Comparison of ENCODE assay signal across 11 cellular contexts in genomic region chr15:58441376-58442070, GRCh38. TPM values are rescaled to one million over a fixed set of nuclear protein-coding genes. Genes with fewer than 3 reads are reported as not detected.
DNase-seq lines count a peak whose midpoint lies in the region; ATAC-seq, FAIRE-seq and TF ChIP-seq lines count a peak whose summit lies in the region.
"Had no signal": no experiment of that assay in that cellular context is flagged by ENCODE, and none has a peak within 500 bp of the region (broad histone marks: within the 10 kb centered on the region; RNA-seq: fewer than 3 reads in every experiment).

No MANE protein-coding gene starts in this region.

- H3K9me3 ChIP-seq in MG63 (no peaks in the 10 kb centered on the region), endothelial cell of umbilical vein (replicated peaks; ENCODE audit: control insufficient read depth, insufficient read depth, low read length) (no peaks in the 10 kb centered on the region)

- H3K36me3 ChIP-seq in MG63 (no peaks in the 10 kb centered on the region), endothelial cell of umbilical vein (ENCODE audit: control insufficient read depth in 2 of 2, extremely low read depth in 1 of 2, insufficient read depth in 2 of 2, low read length in 2 of 2) (no peaks in the 10 kb centered on the region)

- TF ChIP-seq CTCF in AG10803 (conservative IDR thresholded peaks at IDR 0.05; ENCODE audit: low read length) (no peak), endothelial cell of umbilical vein (IDR thresholded peaks at IDR 0.05; ENCODE audit: extremely low read depth in 1 of 2, insufficient read depth in 1 of 2, low read depth in 1 of 2, low read length in 2 of 2) (no peak), nephron progenitor cell (IDR thresholded peaks at IDR 0.05) (no peak)

- H3K4me1 Mint-ChIP-seq in nephron progenitor cell = peaks cover 53% of the 10 kb centered on the region

- no TSS peak for BruUV-seq in endothelial cell of umbilical vein (replicated peaks; lab: Mats Ljungman, UMichigan)

- no peak overlapping the region for H3K4me3 ChIP-seq in AG10803 (ENCODE audit: low read length)
- H3K4me3 ChIP-seq in MG63 = no peak overlapping the region
- no peak overlapping the region for H3K4me3 ChIP-seq in endothelial cell of umbilical vein (replicated peaks in 1 of 3; ENCODE audit: insufficient read depth in 1 of 3, low read depth in 1 of 3, low read length in 3 of 3)

- H3K4me1 ChIP-seq in endothelial cell of umbilical vein (ENCODE audit: control insufficient read depth, extremely low read depth, insufficient read depth, low read length) = peaks cover 32% of the 10 kb centered on the region
- H3K4me1 ChIP-seq: parathyroid adenoma had no signal

- H3K9me3 Mint-ChIP-seq in nephron progenitor cell = no peaks in the 10 kb centered on the region
- H3K9me3 Mint-ChIP-seq: endodermal cell had no signal

- CTCF ChIA-PET in endothelial cell of umbilical vein (lab: Charles Lee) = interaction anchor here (0.8 to 1.1 kb wide), 2 partner anchors 16 to 29 kb away, joined by 3 read pairs; no protein-coding TSS in a partner anchor

- H3K36me3 Mint-ChIP-seq in nephron progenitor cell (ENCODE audit: low read depth) = no peaks in the 10 kb centered on the region

- H3K9me1 ChIP-seq in endothelial cell of umbilical vein (replicated peaks; ENCODE audit: control insufficient read depth, extremely low read depth, insufficient read depth, low read length) = no peaks in the 10 kb centered on the region

- H3K27ac Mint-ChIP-seq in nephron progenitor cell = peak overlapping the region; percentile 50
- H3K27ac Mint-ChIP-seq: endodermal cell had no signal

- H3K4me3 Mint-ChIP-seq in nephron progenitor cell = no peak overlapping the region
- H3K4me3 Mint-ChIP-seq: endodermal cell had no signal

- FAIRE-seq in endothelial cell of umbilical vein (lab: Jason Lieb, UNC) = peak; percentile 65

- dilution Hi-C loops in endothelial cell of umbilical vein (cut with MboI; ENCODE audit: extremely low pct_ligation_motif_present, low sequenced_read_pairs) = no loop called here

- POLR2A ChIA-PET in endothelial cell of umbilical vein (lab: Charles Lee) = interaction anchor here (0.6 kb wide), 1 partner anchor 22 kb away, joined by 4 read pairs; no protein-coding TSS in a partner anchor

- peak overlapping the region; percentile 82 for H3K27ac ChIP-seq in endothelial cell of umbilical vein (ENCODE audit: insufficient read depth, low read depth, low read length)
- H3K27ac ChIP-seq: parathyroid adenoma had no signal

- H2AFZ ChIP-seq in endothelial cell of umbilical vein (ENCODE audit: low read depth, low read length) = peak overlapping the region; percentile 67
- H2AFZ ChIP-seq: parathyroid adenoma had no signal

- no peaks in the 10 kb centered on the region for H3K27me3 ChIP-seq in MG63
- no peaks in the 10 kb centered on the region for H3K27me3 ChIP-seq in endothelial cell of umbilical vein (ENCODE audit: control insufficient read depth in 2 of 2, insufficient read depth in 2 of 2, low read length in 2 of 2)

- peak; percentile 91 for DNase-seq in AG10803 (ENCODE audit: low read depth)
- DNase-seq in MG63 = peak; percentile 22
- peak; percentile 50 for DNase-seq in endothelial cell of umbilical vein (ENCODE audit: low read depth, low spot score)
- DNase-seq in nephron progenitor cell = no peak
- DNase-seq in NCI-H2227 (lab: John Stamatoyannopoulos, UW; ENCODE audit: unreplicated experiment) = no peak
- no peak for DNase-seq in KG1 (lab: John Stamatoyannopoulos, UW)
- DNase-seq: stimulated activated naive CD4-positive, alpha-beta T cell had no signal

- no peaks in the 10 kb centered on the region for H3K79me2 ChIP-seq in endothelial cell of umbilical vein (ENCODE audit: control insufficient read depth, insufficient read depth, low read length)
- H3K79me2 ChIP-seq: parathyroid adenoma had no signal

- TF ChIP-seq POLR2A in endothelial cell of umbilical vein (IDR thresholded peaks at IDR 0.05; ENCODE audit: low read depth, low read length) = no peak

- no peaks in the 10 kb centered on the region for H4K20me1 ChIP-seq in endothelial cell of umbilical vein (replicated peaks; ENCODE audit: control insufficient read depth, extremely low read depth, insufficient read depth, low read length)

- H3K9ac ChIP-seq in endothelial cell of umbilical vein (replicated peaks; ENCODE audit: extremely low read depth, insufficient read depth, low read length) = no peak overlapping the region
- H3K9ac ChIP-seq: parathyroid adenoma had no signal

- no peak for ATAC-seq in GM21381 (IDR thresholded peaks at IDR 0.05; ENCODE audit: unreplicated experiment)
- no peak for ATAC-seq in HG03378 (IDR thresholded peaks at IDR 0.05; ENCODE audit: unreplicated experiment)

- H3K27me3 Mint-ChIP-seq in nephron progenitor cell (ENCODE audit: low read depth, poor library complexity) = peaks cover 4% of the 10 kb centered on the region

- intact Hi-C loops in endothelial cell of umbilical vein (cut with micrococcal nuclease) = loop anchor here (2.0 kb wide), 5 partner anchors 15 to 329 kb away; partner anchors contain the start of genes ADAM10 and MINDY2

- H3K4me2 ChIP-seq in endothelial cell of umbilical vein (ENCODE audit: insufficient read depth, low read length) = peak overlapping the region; percentile 55

TF ChIP-seq in endothelial cell of umbilical vein, 7 proteins besides CTCF, POLR2A, EP300 and RAD21:
- TF ChIP-seq GATA2 (IDR thresholded peaks at IDR 0.05; ENCODE audit: insufficient read depth, insufficient read length, low read depth, low read length) = peak; percentile 54
- TF ChIP-seq EZH2 (IDR thresholded peaks at IDR 0.05; ENCODE audit: borderline replicate concordance, low read depth, low read length, severe bottlenecking) = no peak
- TF ChIP-seq POLR2AphosphoS5 (IDR thresholded peaks at IDR 0.05; ENCODE audit: insufficient read depth, low read depth, low read length) = no peak
- peak; percentile 4 for TF ChIP-seq JUN (IDR thresholded peaks at IDR 0.05; ENCODE audit: borderline replicate concordance, insufficient read depth, insufficient read length, low read depth)
- TF ChIP-seq MAX (IDR thresholded peaks at IDR 0.05; ENCODE audit: insufficient read depth, insufficient read length) = no peak
- no peak for TF ChIP-seq MYC (IDR thresholded peaks at IDR 0.05; ENCODE audit: low read depth, low read length)
- peak; percentile 37 for TF ChIP-seq FOS (IDR thresholded peaks at IDR 0.05; ENCODE audit: borderline replicate concordance, insufficient read depth, low read length)
TF ChIP-seq in endothelial cell of umbilical vein: peak in this region for 3.

RNA-seq across cellular contexts. Expression of gene LIPC, which starts 9.7 kb away (rescaled TPM):
- total RNA-seq in MG63 (2014; rRNA removed; shearing (Covaris generic); ENCODE audit: low replicate concordance) = 0.16 TPM in 1 of 2 replicates, not detected in the other
- not detected in 2 replicates for total RNA-seq in endothelial cell of umbilical vein
- polyA plus RNA-seq in endothelial cell of umbilical vein = not detected in 2 replicates
- 0.04 TPM in 1 of 2 replicates, not detected in the other for polyA plus RNA-seq in endothelial cell of umbilical vein (2011; cell fraction: cytosol; rRNA removed)
- polyA plus RNA-seq in endothelial cell of umbilical vein (2011; cell fraction: nucleus; rRNA removed) = not detected in 2 replicates
- not detected in 2 replicates for polyA plus RNA-seq in endothelial cell of umbilical vein (2012)
- polyA minus RNA-seq in endothelial cell of umbilical vein = not detected in 2 replicates
- polyA minus RNA-seq in endothelial cell of umbilical vein (2011; cell fraction: cytosol; rRNA and poly(A)+ RNA removed) = not detected
- polyA minus RNA-seq in endothelial cell of umbilical vein (2011; cell fraction: nucleus; rRNA and poly(A)+ RNA removed) = not detected in 2 replicates
- total RNA-seq: endodermal cell had no signal

Comparison
In these comparisons a context has a peak if more than half of its experiments do, and no peak if none do; other contexts are left out.
1. DNase-seq: peak in AG10803 (single experiment), MG63 (single experiment) and endothelial cell of umbilical vein (single experiment); none in nephron progenitor cell (single experiment), NCI-H2227 (single experiment) and KG1 (single experiment).